1 cellular context compared by ENCODE assay signal in the genomic region with DNA sequence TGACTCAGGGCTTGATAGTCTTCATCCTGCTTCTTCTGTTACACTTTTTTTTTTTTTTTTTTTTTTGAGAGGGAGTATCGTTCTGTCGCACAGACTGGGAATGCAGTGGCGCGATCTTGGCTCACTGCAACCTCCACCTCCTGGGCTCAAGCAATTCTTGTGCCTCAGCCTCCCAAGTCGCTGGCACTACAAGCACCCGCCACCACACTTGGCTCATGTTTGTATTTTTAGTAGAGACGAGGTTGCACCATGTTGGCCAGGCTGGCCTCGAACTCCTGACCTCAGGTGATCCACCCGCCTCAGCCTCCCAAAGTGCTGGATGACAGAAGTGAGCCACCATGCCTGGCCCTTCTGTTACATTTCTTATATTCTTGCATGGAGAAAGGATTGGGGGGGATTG. TPM values are rescaled to one million over a fixed set of nuclear protein-coding genes. Genes with fewer than 3 reads are reported as not detected.
"Had no signal": no experiment of that assay in that cellular context is flagged by ENCODE, and none has a peak within 500 bp of the region (broad histone marks: within the 10 kb centered on the region; RNA-seq: fewer than 3 reads in every experiment).

No MANE protein-coding gene starts in this region.

RNA-seq across cellular contexts. Expression of a gene that starts 9.3 kb away (rescaled TPM):
- polyA plus RNA-seq: neural cell had no signal
